In the genomic region with DNA sequence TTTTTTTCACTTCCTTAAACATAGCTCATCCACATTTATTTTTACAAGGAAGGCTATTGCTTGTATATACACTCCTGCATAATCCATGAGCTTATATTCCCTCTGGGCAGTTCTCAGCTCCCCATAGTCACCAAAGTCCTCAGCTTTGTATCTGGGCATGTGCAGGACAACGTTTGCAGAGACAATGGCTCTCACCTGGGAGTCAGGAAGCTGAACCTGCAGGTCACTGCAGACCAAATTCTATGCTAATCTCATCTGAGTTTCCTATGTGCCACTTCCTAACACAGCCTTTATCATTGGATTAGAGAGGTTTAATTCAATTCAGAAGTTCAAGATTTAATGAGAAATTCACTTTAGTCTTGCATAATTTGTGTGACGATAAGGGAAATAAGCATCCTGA, we compare ENCODE assay signal across 15 cellular contexts.
DNase-seq lines count a peak whose midpoint lies in the region; ATAC-seq and TF ChIP-seq lines count a peak whose summit lies in the region.
"Had no signal": no experiment of that assay in that cellular context is flagged by ENCODE, and none has a peak within 500 bp of the region (broad histone marks: within the 10 kb centered on the region; RNA-seq: fewer than 3 reads in every experiment).

No MANE protein-coding gene starts in this region.

- H4K20me1 ChIP-seq in BLaER1 treated with 17β-estradiol and CSF1 and Interleukin-3, amounts not matched to agents 10 nM and 100 nM, result no peaks in the 10 kb centered on the region
- no peaks in the 10 kb centered on the region for H4K20me1 ChIP-seq in Loucy (ENCODE audit: insufficient read depth, low read length, poor library complexity, severe bottlenecking)

- no peak overlapping the region for H3K9ac ChIP-seq in BLaER1 treated with 17β-estradiol and CSF1 and Interleukin-3, amounts not matched to agents 10 nM and 100 nM
- H3K9ac ChIP-seq in Loucy (ENCODE audit: low read depth, low read length, poor library complexity, severe bottlenecking) (no peak overlapping the region), endodermal cell (ENCODE audit: extremely low read depth, low read length, poor library complexity, severe bottlenecking) (no peak overlapping the region), mesendoderm (ENCODE audit: low read length) (no peak overlapping the region)

- WGBS in endodermal cell (ENCODE audit: insufficient coverage in 1 of 2, insufficient read length in 1 of 2), 2 experiments, result 29 to 38% methylated on average over 1 to 2 of the region's 2 CpGs
- WGBS in mesendoderm (ENCODE audit: extremely low coverage, insufficient coverage, low lambda C conversion rate), result no CpG with 5 or more reads among the region's 2 CpGs
- 51 to 55% (median 54%) methylated on average over 2 of the region's 2 CpGs for WGBS in psoas muscle, 3 donors

- H2BK15ac ChIP-seq in mesendoderm (replicated peaks; ENCODE audit: low read depth), result no peak overlapping the region

- H3K27ac Mint-ChIP-seq in endodermal cell, result no peak overlapping the region
- H3K27ac Mint-ChIP-seq: CD4-positive, CD25-positive, alpha-beta regulatory T cell had no signal

- intact Hi-C loops in psoas muscle (cut with DNase I), result no loop called here

- H3K79me2 ChIP-seq in Loucy (ENCODE audit: insufficient read depth, low read length), result no peaks in the 10 kb centered on the region
- no peaks in the 10 kb centered on the region for H3K79me2 ChIP-seq in mesendoderm (ENCODE audit: control insufficient read depth, insufficient read depth, low read length)

- H3K9me3 Mint-ChIP-seq in endodermal cell, result peaks cover 1% of the 10 kb centered on the region
- H3K9me3 Mint-ChIP-seq: CD4-positive, CD25-positive, alpha-beta regulatory T cell; CD8-positive, alpha-beta memory T cell had no signal

- H2BK120ac ChIP-seq in mesendoderm (ENCODE audit: low read depth, low read length), result no peak overlapping the region

- peaks cover 29 to 48% (median 33%) of the 10 kb centered on the region in 10 experiments for H3K4me1 ChIP-seq in BLaER1 treated with 17β-estradiol and CSF1 and Interleukin-3, amounts not matched to agents 10 nM and 100 nM
- H3K4me1 ChIP-seq in Loucy (ENCODE audit: insufficient read depth, low read length, poor library complexity, severe bottlenecking) (no peaks in the 10 kb centered on the region), endodermal cell (ENCODE audit: control insufficient read depth, insufficient read depth, low read length) (peaks cover 19% of the 10 kb centered on the region), mesendoderm (ENCODE audit: control insufficient read depth, low read depth, low read length) (peaks cover 4% of the 10 kb centered on the region), psoas muscle (no peaks in the 10 kb centered on the region)

- H3K4me3 Mint-ChIP-seq in endodermal cell, result no peak overlapping the region
- H3K4me3 Mint-ChIP-seq: CD4-positive, CD25-positive, alpha-beta regulatory T cell; CD8-positive, alpha-beta memory T cell had no signal

- H3K79me1 ChIP-seq in mesendoderm (ENCODE audit: low read length), result no peaks in the 10 kb centered on the region

- H3K9me2 ChIP-seq in Loucy (replicated peaks; ENCODE audit: low read depth, low read length), result no peaks in the 10 kb centered on the region

- H3K9me3 ChIP-seq in BLaER1 treated with 17β-estradiol and CSF1 and Interleukin-3, amounts not matched to agents 10 nM and 100 nM (replicated peaks in 1 of 11), result no peaks in the 10 kb centered on the region
- H3K9me3 ChIP-seq in Loucy (ENCODE audit: insufficient read depth, low read depth, low read length) (no peaks in the 10 kb centered on the region), endodermal cell (ENCODE audit: control insufficient read depth, low read length) (no peaks in the 10 kb centered on the region), psoas muscle (no peaks in the 10 kb centered on the region)
- H3K9me3 ChIP-seq: Caco-2 had no signal

- H3K4me3 ChIP-seq in BLaER1 treated with 17β-estradiol and CSF1 and Interleukin-3, amounts not matched to agents 10 nM and 100 nM, result no peak overlapping the region
- no peak overlapping the region for H3K4me3 ChIP-seq in Loucy (ENCODE audit: low read length, poor library complexity, severe bottlenecking)
- no peak overlapping the region for H3K4me3 ChIP-seq in endodermal cell (ENCODE audit: low read length)
- H3K4me3 ChIP-seq in mesendoderm (ENCODE audit: low read length), result no peak overlapping the region
- no peak overlapping the region for H3K4me3 ChIP-seq in psoas muscle

- H3K36me3 ChIP-seq in BLaER1 treated with 17β-estradiol and CSF1 and Interleukin-3, amounts not matched to agents 10 nM and 100 nM, result peaks cover 0 to 1% (median 0%) of the 10 kb centered on the region in 11 experiments; a peak in 1 of 22 replicates
- H3K36me3 ChIP-seq in Loucy (ENCODE audit: insufficient read depth, low read length) (no peaks in the 10 kb centered on the region), endodermal cell (ENCODE audit: control insufficient read depth, insufficient read depth, low read length) (no peaks in the 10 kb centered on the region), mesendoderm (ENCODE audit: control insufficient read depth, insufficient read depth, low read length) (no peaks in the 10 kb centered on the region), psoas muscle (ENCODE audit: insufficient read depth in 1 of 2, low read depth in 1 of 2) (no peaks in the 10 kb centered on the region)

- 0 out of 2 replicates have a peak overlapping the region, but pooled peaks have one; percentile 28 for H2AFZ ChIP-seq in Loucy (ENCODE audit: low read length)

- H4K5ac ChIP-seq in mesendoderm (ENCODE audit: low read length), result no peak overlapping the region

- no peak overlapping the region for H4K8ac ChIP-seq in mesendoderm (ENCODE audit: low read depth, low read length)

- TF ChIP-seq CTCF in Loucy (conservative IDR thresholded peaks at IDR 0.05; ENCODE audit: low read length) (no peak), endodermal cell (conservative IDR thresholded peaks at IDR 0.05) (no peak), psoas muscle (IDR thresholded peaks at IDR 0.05) (no peak)

- H3K56ac ChIP-seq in mesendoderm (ENCODE audit: low read length), result no peak overlapping the region

- H3K27me3 Mint-ChIP-seq in endodermal cell (ENCODE audit: insufficient read depth), result no peaks in the 10 kb centered on the region

- H3K4me2 ChIP-seq in BLaER1 treated with 17β-estradiol and CSF1 and Interleukin-3, amounts not matched to agents 10 nM and 100 nM, result peak overlapping the region in 9 of 11 experiments; percentile 6 to 39 (median 19); a peak in 10 of 22 replicates
- no peak overlapping the region for H3K4me2 ChIP-seq in Loucy (ENCODE audit: low read depth, low read length, poor library complexity, severe bottlenecking)
- H3K4me2 ChIP-seq in mesendoderm (ENCODE audit: low read length), result no peak overlapping the region

- H3K27ac ChIP-seq in BLaER1 treated with 17β-estradiol and CSF1 and Interleukin-3, amounts not matched to agents 10 nM and 100 nM, result no peak overlapping the region
- no peak overlapping the region for H3K27ac ChIP-seq in endodermal cell (ENCODE audit: low read depth, low read length)
- H3K27ac ChIP-seq in mesendoderm (ENCODE audit: low read depth, low read length), result no peak overlapping the region
- H3K27ac ChIP-seq in psoas muscle, result no peak overlapping the region

- H3F3A ChIP-seq in Loucy (ENCODE audit: low read depth), result no peaks in the 10 kb centered on the region

- H3K36me3 Mint-ChIP-seq in endodermal cell (ENCODE audit: low read depth), result no peaks in the 10 kb centered on the region
- H3K36me3 Mint-ChIP-seq: CD4-positive, CD25-positive, alpha-beta regulatory T cell had no signal

- H2BK5ac ChIP-seq in mesendoderm (ENCODE audit: low read length), result no peak overlapping the region

- H3K18ac ChIP-seq in mesendoderm (ENCODE audit: low read length), result no peak overlapping the region

- ATAC-seq in HG03571 (IDR thresholded peaks at IDR 0.05; ENCODE audit: unreplicated experiment), result no peak
- ATAC-seq in psoas muscle, result no peak

- H3K23ac ChIP-seq in mesendoderm (ENCODE audit: low read length), result no peak overlapping the region

- peaks cover 47% of the 10 kb centered on the region for H3K4me1 Mint-ChIP-seq in endodermal cell

- DNase-seq in endodermal cell (peak; percentile 67), mesendoderm (peak; percentile 73), psoas muscle (no peak), cortex of kidney (lab: John Stamatoyannopoulos, UW) (no peak)
- no peak for DNase-seq in effector CD4-positive, alpha-beta T cell
- DNase-seq: 8988T; C1 segment of cervical spinal cord; Caco-2; CD4-positive, CD25-positive, alpha-beta regulatory T cell; CD8-positive, alpha-beta memory T cell; GOT3; H7 had no signal

- no peaks in the 10 kb centered on the region for H3K27me3 ChIP-seq in BLaER1 treated with 17β-estradiol and CSF1 and Interleukin-3, amounts not matched to agents 10 nM and 100 nM
- H3K27me3 ChIP-seq in Loucy (ENCODE audit: insufficient read depth, low read length, poor library complexity, severe bottlenecking), result no peaks in the 10 kb centered on the region
- no peaks in the 10 kb centered on the region for H3K27me3 ChIP-seq in endodermal cell (ENCODE audit: control insufficient read depth, insufficient read depth, low read length, poor library complexity, severe bottlenecking)
- H3K27me3 ChIP-seq in mesendoderm (ENCODE audit: insufficient read depth, low read length, poor library complexity), result no peaks in the 10 kb centered on the region
- H3K27me3 ChIP-seq in psoas muscle (ENCODE audit: insufficient read depth in 3 of 3, low read length in 2 of 3), result peaks cover 0 to 10% (median 2%) of the 10 kb centered on the region in 3 donors

- no peak overlapping the region for H3K4ac ChIP-seq in mesendoderm (ENCODE audit: low read depth, low read length)

- H2AK5ac ChIP-seq in mesendoderm (ENCODE audit: low read length), result no peak overlapping the region

Comparison
In these comparisons a context has a peak if more than half of its experiments do, and no peak if none do; other contexts are left out.
1. H3K4me2 ChIP-seq: peak in BLaER1 treated with 17β-estradiol and CSF1 and Interleukin-3, amounts not matched to agents 10 nM and 100 nM (9 of 11); none in Loucy (single experiment) and mesendoderm (single experiment).
2. DNase-seq: peak in endodermal cell (single experiment) and mesendoderm (single experiment); none in effector CD4-positive, alpha-beta T cell (single experiment), psoas muscle (0 of 2) and cortex of kidney (single experiment).